In genomic region chr6:53735896-53736295, GRCh38 we compare ENCODE assay signal across 1 cellular context.
TF ChIP-seq lines count a peak whose summit lies in the region.

No MANE protein-coding gene starts in this region.

TF ChIP-seq in SK-N-SH, 30 proteins besides CTCF, POLR2A, EP300 and RAD21 (continued from another document):
- TF ChIP-seq, protein P1, sequence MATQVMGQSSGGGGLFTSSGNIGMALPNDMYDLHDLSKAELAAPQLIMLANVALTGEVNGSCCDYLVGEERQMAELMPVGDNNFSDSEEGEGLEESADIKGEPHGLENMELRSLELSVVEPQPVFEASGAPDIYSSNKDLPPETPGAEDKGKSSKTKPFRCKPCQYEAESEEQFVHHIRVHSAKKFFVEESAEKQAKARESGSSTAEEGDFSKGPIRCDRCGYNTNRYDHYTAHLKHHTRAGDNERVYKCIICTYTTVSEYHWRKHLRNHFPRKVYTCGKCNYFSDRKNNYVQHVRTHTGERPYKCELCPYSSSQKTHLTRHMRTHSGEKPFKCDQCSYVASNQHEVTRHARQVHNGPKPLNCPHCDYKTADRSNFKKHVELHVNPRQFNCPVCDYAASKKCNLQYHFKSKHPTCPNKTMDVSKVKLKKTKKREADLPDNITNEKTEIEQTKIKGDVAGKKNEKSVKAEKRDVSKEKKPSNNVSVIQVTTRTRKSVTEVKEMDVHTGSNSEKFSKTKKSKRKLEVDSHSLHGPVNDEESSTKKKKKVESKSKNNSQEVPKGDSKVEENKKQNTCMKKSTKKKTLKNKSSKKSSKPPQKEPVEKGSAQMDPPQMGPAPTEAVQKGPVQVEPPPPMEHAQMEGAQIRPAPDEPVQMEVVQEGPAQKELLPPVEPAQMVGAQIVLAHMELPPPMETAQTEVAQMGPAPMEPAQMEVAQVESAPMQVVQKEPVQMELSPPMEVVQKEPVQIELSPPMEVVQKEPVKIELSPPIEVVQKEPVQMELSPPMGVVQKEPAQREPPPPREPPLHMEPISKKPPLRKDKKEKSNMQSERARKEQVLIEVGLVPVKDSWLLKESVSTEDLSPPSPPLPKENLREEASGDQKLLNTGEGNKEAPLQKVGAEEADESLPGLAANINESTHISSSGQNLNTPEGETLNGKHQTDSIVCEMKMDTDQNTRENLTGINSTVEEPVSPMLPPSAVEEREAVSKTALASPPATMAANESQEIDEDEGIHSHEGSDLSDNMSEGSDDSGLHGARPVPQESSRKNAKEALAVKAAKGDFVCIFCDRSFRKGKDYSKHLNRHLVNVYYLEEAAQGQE (IDR thresholded peaks at IDR 0.05; ENCODE audit: low read depth, low read length) = no peak
- TF ChIP-seq MXI1 (IDR thresholded peaks at IDR 0.05; ENCODE audit: low read depth, low read length) (no peak), YY1 (IDR thresholded peaks at IDR 0.05; ENCODE audit: low read depth) (no peak), NFIC (IDR thresholded peaks at IDR 0.05; ENCODE audit: borderline replicate concordance) (no peak), NRF1 (IDR thresholded peaks at IDR 0.05; ENCODE audit: low read depth, low read length) (no peak)
